10 cellular contexts compared by ENCODE assay signal in the genomic region with DNA sequence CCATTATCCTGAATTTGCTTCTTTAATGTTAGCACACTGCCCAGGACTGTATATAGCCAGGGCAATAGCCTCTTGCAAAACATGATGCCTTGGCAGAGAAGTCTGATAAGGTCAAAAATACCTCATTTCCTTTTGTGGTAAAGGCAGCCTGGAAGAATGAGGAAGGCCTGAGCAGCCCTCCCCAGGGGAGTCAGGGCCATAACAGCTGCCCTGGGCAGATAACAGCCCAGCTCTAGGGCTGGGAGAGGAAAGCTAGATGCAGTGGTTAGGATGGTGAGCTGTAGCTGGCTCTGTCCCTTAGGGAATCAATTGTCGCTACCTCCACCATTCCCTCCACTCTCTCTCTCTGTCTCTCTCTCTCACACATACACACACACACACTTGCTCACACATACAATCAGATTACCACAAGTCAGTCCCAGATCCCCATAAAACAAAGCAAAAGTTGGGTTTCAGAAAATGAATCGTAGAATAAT. TPM values are rescaled to one million over a fixed set of nuclear protein-coding genes. Genes with fewer than 3 reads are reported as not detected.
A peak's percentile ranks its signal among the peaks of the same experiment; 100 is the strongest.
DNase-seq lines count a peak whose midpoint lies in the region; ATAC-seq and TF ChIP-seq lines count a peak whose summit lies in the region.
"Had no signal": no experiment of that assay in that cellular context is flagged by ENCODE, and none has a peak within 500 bp of the region (broad histone marks: within the 10 kb centered on the region; RNA-seq: fewer than 3 reads in every experiment).

No MANE protein-coding gene starts in this region.

- no peaks in the 10 kb centered on the region for H3K9me3 ChIP-seq in trophoblast cell (ENCODE audit: insufficient read depth, low read depth, low read length)

- no peaks in the 10 kb centered on the region for H3K27me3 Mint-ChIP-seq in nephron progenitor cell (ENCODE audit: low read depth, poor library complexity)

- no peak overlapping the region for H3K4me3 Mint-ChIP-seq in nephron progenitor cell

- H2AFZ ChIP-seq in trophoblast cell (ENCODE audit: insufficient read depth, low read length, poor library complexity), result no peak overlapping the region

- H3K36me3 ChIP-seq in trophoblast cell (ENCODE audit: control insufficient read depth in 1 of 2, insufficient read depth in 2 of 2, low read length in 2 of 2), result no peaks in the 10 kb centered on the region

- ATAC-seq in GM21737 (IDR thresholded peaks at IDR 0.05; ENCODE audit: unreplicated experiment) (no peak), HG02798 (IDR thresholded peaks at IDR 0.05; ENCODE audit: poor library complexity, unreplicated experiment) (no peak)

- no peak overlapping the region for H3K4me3 ChIP-seq in GM12865 (ENCODE audit: low read depth, low read length)
- no peak overlapping the region for H3K4me3 ChIP-seq in epithelial cell of esophagus (ENCODE audit: low read length)
- H3K4me3 ChIP-seq in trophoblast cell (ENCODE audit: low read depth, low read length), result no peak overlapping the region

- peaks cover 0 to 2% of the 10 kb centered on the region in 2 experiments for H3K4me1 ChIP-seq in trophoblast cell (ENCODE audit: control insufficient read depth in 1 of 2, insufficient read depth in 2 of 2, low read length in 2 of 2)

- no peaks in the 10 kb centered on the region for H3K27me3 ChIP-seq in trophoblast cell (ENCODE audit: insufficient read depth, low read length)

- H4K91ac ChIP-seq in trophoblast cell (ENCODE audit: low read depth, low read length), result no peak overlapping the region

- no peak overlapping the region for H4K12ac ChIP-seq in trophoblast cell (ENCODE audit: low read depth, low read length)

- no peaks in the 10 kb centered on the region for H3K79me2 ChIP-seq in trophoblast cell (ENCODE audit: control insufficient read depth, insufficient read depth, low read length, poor library complexity)

- no peak overlapping the region for H3K14ac ChIP-seq in trophoblast cell (ENCODE audit: low read length)

- TF ChIP-seq CTCF in GM12865 (IDR thresholded peaks at IDR 0.05; ENCODE audit: insufficient read depth, low read depth, low read length, missing control alignments) (no peak), epithelial cell of esophagus (IDR thresholded peaks at IDR 0.05; ENCODE audit: insufficient read depth, low read depth, low read length, missing control alignments) (no peak), nephron progenitor cell (IDR thresholded peaks at IDR 0.05) (no peak)

- H3K4me2 ChIP-seq in trophoblast cell (ENCODE audit: low read length), result no peak overlapping the region

- no peak overlapping the region for H2BK120ac ChIP-seq in trophoblast cell (ENCODE audit: insufficient read depth, low read length, poor library complexity)

- peaks cover 6% of the 10 kb centered on the region for H3K4me1 Mint-ChIP-seq in nephron progenitor cell

- no CpG with 5 or more reads among the region's 2 CpGs for WGBS in trophoblast cell (ENCODE audit: extremely low coverage, insufficient coverage, insufficient read length)

- H2AK5ac ChIP-seq in trophoblast cell (ENCODE audit: low read length), result no peak overlapping the region

- H4K8ac ChIP-seq in trophoblast cell (ENCODE audit: low read depth, low read length), result no peak overlapping the region

- no peak overlapping the region for H3K4ac ChIP-seq in trophoblast cell (ENCODE audit: low read depth, low read length)

- no peak overlapping the region for H2BK5ac ChIP-seq in trophoblast cell (ENCODE audit: low read depth, low read length, poor library complexity)

- no peaks in the 10 kb centered on the region for H3K79me1 ChIP-seq in trophoblast cell (ENCODE audit: low read length)

- H3K36me3 Mint-ChIP-seq in nephron progenitor cell (ENCODE audit: low read depth), result peaks cover 9% of the 10 kb centered on the region

- peaks cover 45% of the 10 kb centered on the region for H3K9me3 Mint-ChIP-seq in nephron progenitor cell

- H3K9ac ChIP-seq in trophoblast cell (ENCODE audit: low read length), result no peak overlapping the region

- no peak overlapping the region for H2BK12ac ChIP-seq in trophoblast cell (ENCODE audit: low read length)

- H3K27ac ChIP-seq in trophoblast cell (ENCODE audit: low read depth, low read length), result no peak overlapping the region

- DNase-seq in GM12865 (ENCODE audit: low read depth) (peak; percentile 0), NOMO-1 treated with DMSO at 0.1 percent for 48 hours (lab: John Stamatoyannopoulos, UW; ENCODE audit: unreplicated experiment) (peak; percentile 87), epithelial cell of esophagus (ENCODE audit: low read depth) (peak; percentile 23), trophoblast cell (peak; percentile 33 to 69), nephron progenitor cell (no peak), DMS153 treated with DMSO at 0.1 percent for 48 hours (lab: John Stamatoyannopoulos, UW; ENCODE audit: unreplicated experiment) (no peak)
- DNase-seq: activated effector memory CD4-positive, alpha-beta T cell treated with anti-CD3 and anti-CD28 coated beads, Interleukin-2, amount 50 U/mL, for 16 hours; NCI-H1694 treated with DMSO at 0.1 percent for 48 hours had no signal

- no peak overlapping the region for H3K27ac Mint-ChIP-seq in nephron progenitor cell

- no peak overlapping the region for H3K18ac ChIP-seq in trophoblast cell (ENCODE audit: low read length)

- no peak overlapping the region for H3K23ac ChIP-seq in trophoblast cell (ENCODE audit: low read length)

RNA-seq across cellular contexts. Expression of gene EFHC2, which starts 29.2 kb away (rescaled TPM):
- 0.40 and 0.41 TPM in 2 replicates for polyA plus RNA-seq in trophoblast cell (2013)

Comparison
In these comparisons a context has a peak if more than half of its experiments do, and no peak if none do; other contexts are left out.
1. DNase-seq: peak in GM12865 (single experiment), NOMO-1 treated with DMSO at 0.1 percent for 48 hours (single experiment), epithelial cell of esophagus (single experiment) and trophoblast cell (2 of 2); none in nephron progenitor cell (single experiment) and DMS153 treated with DMSO at 0.1 percent for 48 hours (single experiment).